Comparison of ENCODE assay signal across 33 cellular contexts in genomic region chr9:136507221-136507991, GRCh38.
"Had no signal": no experiment of that assay in that cellular context is flagged by ENCODE, and none has a peak within 500 bp of the region (broad histone marks: within the 10 kb centered on the region; RNA-seq: fewer than 3 reads in every experiment).

No MANE protein-coding gene starts in this region.

- H3K27ac ChIP-seq: adrenal gland, body of pancreas, brain microvascular endothelial cell, breast epithelium, VCaP had no signal

- ATAC-seq: activated naive CD4-positive, alpha-beta T cell treated with anti-CD3 and anti-CD28 coated beads, Interleukin-2, amount 50 U/mL, for 72 hours; activated T-cell treated with anti-CD3 and anti-CD28 coated beads, Interleukin-2, amount 50 U/mL, for 4 hours; activated T-cell treated with anti-CD3 and anti-CD28 coated beads, Interleukin-2, amount 50 U/mL, for 72 hours; activated T-helper 17 cell treated with anti-CD3 and anti-CD28 coated beads, Interleukin-2, amount 50 U/mL, for 72 hours; body of pancreas had no signal

- FAIRE-seq: astrocyte, colon, TTC549 had no signal

- H3K9me3 ChIP-seq: adrenal gland, body of pancreas, breast epithelium had no signal

- H3K27me3 ChIP-seq: adrenal gland, body of pancreas, brain microvascular endothelial cell, breast epithelium had no signal

- DNase-seq: activated B cell treated with CpG ODN at 0.5 μM for 24 hours; activated CD4-positive, alpha-beta memory T cell treated with anti-CD3 and anti-CD28 coated beads for 36 hours; activated CD4-positive, alpha-beta T cell treated with anti-CD3 and anti-CD28 coated beads for 4 hours; activated CD4-positive, alpha-beta T cell treated with anti-CD3 and anti-CD28 coated beads, Interleukin-2, amount 10 ng/mL, durations not matched to agents 24 days and 14 days; activated CD4-positive, alpha-beta T cell treated with anti-CD3 and anti-CD28 coated beads, Interleukin-2, amount 50 U/mL, for 1 hour; activated CD4-positive, alpha-beta T cell treated with anti-CD3 and anti-CD28 coated beads, Interleukin-2, amount 50 U/mL, for 4 hours; activated CD4-positive, CD25-positive, alpha-beta regulatory T cell treated with anti-CD3 and anti-CD28 coated beads, Interleukin-2, amount 50 U/mL, for 72 hours; activated CD8-positive, alpha-beta memory T cell treated with anti-CD3 and anti-CD28 coated beads, Interleukin-2, amount 50 U/mL, for 4 hours; activated effector memory CD4-positive, alpha-beta T cell treated with anti-CD3 and anti-CD28 coated beads, Interleukin-2, amount 50 U/mL, for 16 hours; activated gamma-delta T cell treated with Interleukin-2 at 50 U/mL for 16 hours; activated naive CD4-positive, alpha-beta T cell; activated naive CD4-positive, alpha-beta T cell treated with anti-CD3 and anti-CD28 coated beads for 36 hours; activated naive CD4-positive, alpha-beta T cell treated with anti-CD3 and anti-CD28 coated beads, Interleukin-2, amount 50 U/mL, for 16 hours; activated naive CD8-positive, alpha-beta T cell treated with anti-CD3 and anti-CD28 coated beads for 36 hours; activated T-cell treated with anti-CD3 and anti-CD28 coated beads for 4 hours; activated T-cell treated with anti-CD3 and anti-CD28 coated beads, Interleukin-2, amount 50 U/mL, for 1 hour; activated T-cell treated with anti-CD3 and anti-CD28 coated beads, Interleukin-2, amount 50 U/mL, for 4 hours; activated T-cell treated with anti-CD3 and anti-CD28 coated beads, Interleukin-2, amount 50 U/mL, for 72 hours; adrenal gland; amniotic stem cell; aorta; body of pancreas; brain microvascular endothelial cell; central memory CD4-positive, alpha-beta T cell; T-helper 2 cell; T-helper 9 cell had no signal

- H3K4me3 ChIP-seq: adrenal gland, body of pancreas, breast epithelium had no signal

- H3K4me1 ChIP-seq: adrenal gland, body of pancreas, breast epithelium had no signal
